ENCODE assay signal across 9 cellular contexts in the genomic region with DNA sequence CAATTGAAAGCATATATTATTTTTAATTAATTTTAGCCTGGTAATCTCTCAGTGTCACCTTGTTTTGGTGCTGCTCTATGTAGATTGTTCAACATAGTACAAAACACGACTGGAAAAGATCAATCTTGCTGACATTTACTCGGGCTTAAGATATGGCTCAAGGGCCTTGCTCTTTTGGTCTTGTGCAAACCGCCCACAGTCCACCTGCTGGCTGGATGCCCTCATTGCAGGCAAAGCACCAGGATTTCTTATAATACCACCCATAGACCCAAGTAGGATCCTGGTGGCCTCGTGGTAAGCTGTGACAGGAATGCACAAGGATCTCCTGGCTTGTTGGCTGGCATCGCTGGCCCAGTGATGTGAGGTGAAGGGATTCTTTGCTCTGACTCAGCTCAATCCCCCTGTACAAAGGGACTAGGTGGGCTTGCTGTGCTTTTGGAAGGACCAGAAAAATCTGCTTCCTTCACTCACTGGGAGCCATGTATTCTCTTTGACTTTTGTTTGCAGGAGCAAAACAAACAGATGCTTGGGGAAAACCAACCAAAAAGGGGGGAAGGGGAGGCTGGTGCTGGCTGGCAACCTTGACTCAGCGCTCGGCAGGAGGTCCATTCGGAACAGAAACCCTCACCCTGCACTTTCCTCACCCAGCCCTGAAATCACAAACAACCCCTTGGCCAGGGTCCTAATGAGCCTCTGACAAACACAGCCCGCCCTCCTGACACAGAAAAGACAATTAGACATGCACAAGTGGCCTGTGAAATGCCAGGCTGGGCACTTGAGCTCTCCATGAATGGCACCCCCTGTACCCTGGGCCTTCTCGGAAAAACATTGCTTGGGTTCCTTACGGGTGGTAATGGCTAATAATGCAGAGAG. TPM values are rescaled to one million over a fixed set of nuclear protein-coding genes. Genes with fewer than 3 reads are reported as not detected.
DNase-seq lines count a peak whose midpoint lies in the region; ATAC-seq, FAIRE-seq and TF ChIP-seq lines count a peak whose summit lies in the region.
"Had no signal": no experiment of that assay in that cellular context is flagged by ENCODE, and none has a peak within 500 bp of the region (broad histone marks: within the 10 kb centered on the region; RNA-seq: fewer than 3 reads in every experiment).

No MANE protein-coding gene starts in this region.

- no TSS peak for BruUV-seq in HepG2 (replicated peaks; lab: Mats Ljungman, UMichigan)

- H3K4me3 ChIP-seq in bronchial epithelial cell (ENCODE audit: low read depth, low read length) (no peak overlapping the region), HepG2 (replicated peaks in 1 of 3; ENCODE audit: insufficient read depth in 1 of 3, low read depth in 2 of 3, low read length in 3 of 3) (peak overlapping the region in 1 of 3 experiments; percentile 32; a peak in 1 of 6 replicates)

- H3K27me3 Mint-ChIP-seq in WTC11 (ENCODE audit: low read depth), result peaks cover 5% of the 10 kb centered on the region

- peaks cover 60% of the 10 kb centered on the region for H3K4me1 ChIP-seq in HepG2 (ENCODE audit: insufficient read depth, low read length)

- TF ChIP-seq EP300 in HepG2 (IDR thresholded peaks at IDR 0.05; ENCODE audit: low read depth in 2 of 2, low read length in 2 of 2), result 0 out of 4 replicates have a peak, but pooled peaks of 1 of the 2 experiments have one; percentile 23
- TF ChIP-seq EP300 in HepG2 (CRISPR knock-in tag; IDR thresholded peaks at IDR 0.05; ENCODE audit: borderline replicate concordance), result no peak

- TF ChIP-seq CTCF in WTC11 (IDR thresholded peaks at IDR 0.05), result peak; percentile 76
- peak; percentile 69 for TF ChIP-seq CTCF in bronchial epithelial cell (IDR thresholded peaks at IDR 0.05; ENCODE audit: insufficient read depth, low read length, severe bottlenecking)
- peak; percentile 81 for TF ChIP-seq CTCF in HepG2 (CRISPR knock-in tag; IDR thresholded peaks at IDR 0.05)

- CTCF ChIA-PET in WTC11 (lab: Charles Lee) (interaction anchor here (0.6 to 1.3 kb wide), 12 partner anchors 9 to 173 kb away, joined by 3 to 6 read pairs (median 4); no protein-coding TSS in a partner anchor), HepG2 (lab: Yijun Ruan, JAX; ENCODE audit: low intra/inter-chr PET ratio, low total read pairs) (interaction anchor here (1.0 to 2.2 kb wide), 5 partner anchors 9 to 130 kb away, joined by 3 to 24 read pairs (median 4); no protein-coding TSS in a partner anchor)

- peak; percentile 67 for TF ChIP-seq RAD21 in HepG2 (CRISPR knock-in tag; IDR thresholded peaks at IDR 0.05)

- DNase-seq in NCI-H2227 (lab: John Stamatoyannopoulos, UW; ENCODE audit: unreplicated experiment) (peak; percentile 34), NCI-H2227 treated with DMSO at 0.1 percent for 48 hours (lab: John Stamatoyannopoulos, UW) (no peak), NCI-H2171 treated with DMSO at 0.1 percent for 48 hours (lab: John Stamatoyannopoulos, UW) (peak; percentile 49), WTC11 (ENCODE audit: low spot score) (peak; percentile 84), bronchial epithelial cell (ENCODE audit: low read depth) (peak; percentile 48), HepG2 (ENCODE audit: low spot score) (peak; percentile 77)
- peak; percentile 57 for DNase-seq in stimulated activated CD8-positive, alpha-beta memory T cell treated with anti-CD3 and anti-CD28 coated beads, Interleukin-15, amount 100 ng/mL, for 24 hours (ENCODE audit: low read depth)

- no peaks in the 10 kb centered on the region for H3K79me2 ChIP-seq in HepG2 (ENCODE audit: insufficient read depth, low read length)

- H3K36me3 Mint-ChIP-seq in WTC11, result peaks cover 4% of the 10 kb centered on the region; the same call in 1 of the 2 replicates

- H3K9ac ChIP-seq in HepG2 (ENCODE audit: insufficient read depth, low read depth, low read length), result peak overlapping the region; percentile 23; the same call in 1 of the 2 replicates

- TF ChIP-seq POLR2A in HepG2 (IDR thresholded peaks at IDR 0.05; ENCODE audit: insufficient read depth in 1 of 2, low read depth in 2 of 2, low read length in 2 of 2), result no peak

- H3K27me3 ChIP-seq in bronchial epithelial cell (ENCODE audit: control insufficient read depth, insufficient read depth, low read length), result no peaks in the 10 kb centered on the region
- H3K27me3 ChIP-seq in HepG2 (ENCODE audit: control insufficient read depth in 1 of 2, insufficient read depth in 2 of 2, low read length in 2 of 2), result no peaks in the 10 kb centered on the region

- H3K36me3 ChIP-seq in bronchial epithelial cell (ENCODE audit: control insufficient read depth, insufficient read depth, low read length) (no peaks in the 10 kb centered on the region), HepG2 (replicated peaks in 1 of 2; ENCODE audit: control insufficient read depth in 1 of 2, insufficient read depth in 2 of 2, low read length in 2 of 2) (no peaks in the 10 kb centered on the region)

- H2AFZ ChIP-seq in HepG2 (ENCODE audit: low read length), result no peak overlapping the region

- H3K4me1 Mint-ChIP-seq in WTC11, result peaks cover 8% of the 10 kb centered on the region; the same call in 1 of the 2 replicates

- H3K9me3 ChIP-seq in HepG2 (ENCODE audit: low read length), result no peaks in the 10 kb centered on the region

- in situ Hi-C loops in HepG2 (cut with HindIII; ENCODE audit: extremely low pct_ligation_motif_present, low pct_unique_long_range_greater_than_20kb), result no loop called here

- H3K27ac Mint-ChIP-seq in WTC11, result no peak overlapping the region

- 29% methylated on average over 9 of the region's 11 CpGs for WGBS in HepG2 (ENCODE audit: low lambda C conversion rate)

- intact Hi-C loops in HepG2 (cut with micrococcal nuclease; ENCODE audit: unreplicated experiment), result loop anchor here (1.0 kb wide), 1 partner anchor 84 kb away; no protein-coding TSS in a partner anchor

- peak overlapping the region; percentile 42 for H3K27ac ChIP-seq in HepG2 (ENCODE audit: extremely low read length, insufficient read depth, low read length)

- H3K9me3 Mint-ChIP-seq in WTC11, result peaks cover 13% of the 10 kb centered on the region

- H3K4me2 ChIP-seq in HepG2 (ENCODE audit: low read depth, low read length), result peak overlapping the region; percentile 65

- ATAC-seq in WTC11, result peak; percentile 89
- peak; percentile 67 for ATAC-seq in HepG2
- no peak for ATAC-seq in HG03469 (IDR thresholded peaks at IDR 0.05; ENCODE audit: unreplicated experiment)

- POLR2A ChIA-PET in WTC11 (lab: Charles Lee), result interaction anchor here (0.8 kb wide), 1 partner anchor 57 kb away, joined by 3 read pairs; no protein-coding TSS in a partner anchor
- POLR2A ChIA-PET in HepG2 (lab: Yijun Ruan, JAX), result interaction anchor here (0.6 to 1.8 kb wide), 4 partner anchors 23 to 71 kb away, joined by 3 to 10 read pairs (median 6); a partner anchor contains a TSS

- H3K4me3 Mint-ChIP-seq in WTC11, result no peak overlapping the region

- FAIRE-seq in bronchial epithelial cell (lab: Jason Lieb, UNC), result no peak
- peak; percentile 87 for FAIRE-seq in HepG2 (lab: Jason Lieb, UNC)
- FAIRE-seq: A204.1 had no signal

- H4K20me1 ChIP-seq in HepG2 (ENCODE audit: insufficient read depth, low read length), result no peaks in the 10 kb centered on the region

RNA-seq across cellular contexts. Expression of a gene that starts 36.6 kb away (rescaled TPM):
- total RNA-seq in WTC11 (2021) (15.9 to 21.1 TPM (median 18.1 TPM) in 3 replicates), bronchial epithelial cell (7.2 and 8.4 TPM in 2 replicates), HepG2 (2016; rRNA removed; fragmentation: Illumina TruSeq; extraction: Trizol) (11.7 and 15.1 TPM in 2 replicates)
- 4.0 and 4.2 TPM in 2 replicates for total RNA-seq in HepG2 (2016; cell fraction: cytosol; rRNA removed; fragmentation: Illumina TruSeq; extraction: Trizol; ENCODE audit: low read depth)
- 11.7 and 14.4 TPM in 2 replicates for total RNA-seq in HepG2 (2016; cell fraction: insoluble cytoplasmic fraction; rRNA removed; fragmentation: Illumina TruSeq; extraction: Trizol)
- total RNA-seq in HepG2 (2016; cell fraction: membrane; rRNA removed; fragmentation: Illumina TruSeq; extraction: Trizol), result 9.8 and 10.7 TPM in 2 replicates
- total RNA-seq in HepG2 (2016; cell fraction: nucleus; rRNA removed; fragmentation: Illumina TruSeq; extraction: Trizol), result 10.8 and 11.7 TPM in 2 replicates
- polyA plus RNA-seq in HepG2 (2011; rRNA removed), result 11.9 and 14.4 TPM in 2 replicates
- 18.3 and 21.5 TPM in 2 replicates for polyA plus RNA-seq in HepG2 (2011; cell fraction: cytosol; rRNA removed)
- polyA plus RNA-seq in HepG2 (2011; cell fraction: nucleus; rRNA removed), result 15.4 and 17.5 TPM in 2 replicates
- polyA plus RNA-seq in HepG2 (2012), result 9.2 and 11.4 TPM in 2 replicates
- 3.0 and 3.1 TPM in 2 replicates for polyA plus RNA-seq in HepG2 (2016; cell fraction: cytosol; fragmentation: Illumina TruSeq; extraction: Trizol; ENCODE audit: low read depth)
- 11.2 and 12.0 TPM in 2 replicates for polyA plus RNA-seq in HepG2 (2016; cell fraction: insoluble cytoplasmic fraction; fragmentation: Illumina TruSeq; extraction: Trizol; ENCODE audit: low read depth)
- polyA plus RNA-seq in HepG2 (2016; cell fraction: membrane; fragmentation: Illumina TruSeq; extraction: Trizol; ENCODE audit: low read depth), result 6.4 and 7.0 TPM in 2 replicates
- polyA plus RNA-seq in HepG2 (2016; cell fraction: nucleus; fragmentation: Illumina TruSeq; extraction: Trizol; ENCODE audit: insufficient read depth, low read depth), result 11.4 and 12.6 TPM in 2 replicates
- polyA minus RNA-seq in HepG2 (2011; rRNA and poly(A)+ RNA removed; ENCODE audit: low replicate concordance), result 21.1 and 25.1 TPM in 2 replicates
- 9.8 and 9.9 TPM in 2 replicates for polyA minus RNA-seq in HepG2 (2011; cell fraction: cytosol; rRNA and poly(A)+ RNA removed)
- polyA minus RNA-seq in HepG2 (2011; cell fraction: nucleus; rRNA and poly(A)+ RNA removed), result 24.2 and 25.4 TPM in 2 replicates

RNA-seq across cellular contexts. Expression of a gene that starts 56.0 kb away (rescaled TPM):
- 5.1 to 5.3 TPM (median 5.2 TPM) in 3 replicates for total RNA-seq in WTC11 (2021)
- total RNA-seq in bronchial epithelial cell, result 0.26 and 0.38 TPM in 2 replicates
- 1.4 and 1.6 TPM in 2 replicates for total RNA-seq in HepG2 (2016; rRNA removed; fragmentation: Illumina TruSeq; extraction: Trizol)
- total RNA-seq in HepG2 (2016; cell fraction: cytosol; rRNA removed; fragmentation: Illumina TruSeq; extraction: Trizol; ENCODE audit: low read depth), result 0.71 and 0.91 TPM in 2 replicates
- 1.4 and 1.9 TPM in 2 replicates for total RNA-seq in HepG2 (2016; cell fraction: insoluble cytoplasmic fraction; rRNA removed; fragmentation: Illumina TruSeq; extraction: Trizol)
- 1.5 and 1.7 TPM in 2 replicates for total RNA-seq in HepG2 (2016; cell fraction: membrane; rRNA removed; fragmentation: Illumina TruSeq; extraction: Trizol)
- 0.99 and 1.1 TPM in 2 replicates for total RNA-seq in HepG2 (2016; cell fraction: nucleus; rRNA removed; fragmentation: Illumina TruSeq; extraction: Trizol)
- 4.2 and 8.9 TPM in 2 replicates for polyA plus RNA-seq in HepG2 (2011; rRNA removed)
- polyA plus RNA-seq in HepG2 (2011; cell fraction: cytosol; rRNA removed), result 4.3 and 4.7 TPM in 2 replicates
- 6.6 and 7.6 TPM in 2 replicates for polyA plus RNA-seq in HepG2 (2011; cell fraction: nucleus; rRNA removed)
- 2.1 and 6.2 TPM in 2 replicates for polyA plus RNA-seq in HepG2 (2012)
- 0.32 and 0.38 TPM in 2 replicates for polyA plus RNA-seq in HepG2 (2016; cell fraction: cytosol; fragmentation: Illumina TruSeq; extraction: Trizol; ENCODE audit: low read depth)
- 1.7 and 1.8 TPM in 2 replicates for polyA plus RNA-seq in HepG2 (2016; cell fraction: insoluble cytoplasmic fraction; fragmentation: Illumina TruSeq; extraction: Trizol; ENCODE audit: low read depth)
- 0.63 and 0.72 TPM in 2 replicates for polyA plus RNA-seq in HepG2 (2016; cell fraction: membrane; fragmentation: Illumina TruSeq; extraction: Trizol; ENCODE audit: low read depth)
- 2.7 and 3.4 TPM in 2 replicates for polyA plus RNA-seq in HepG2 (2016; cell fraction: nucleus; fragmentation: Illumina TruSeq; extraction: Trizol; ENCODE audit: insufficient read depth, low read depth)
- 3.9 and 12.1 TPM in 2 replicates for polyA minus RNA-seq in HepG2 (2011; rRNA and poly(A)+ RNA removed; ENCODE audit: low replicate concordance)
- 6.2 and 6.6 TPM in 2 replicates for polyA minus RNA-seq in HepG2 (2011; cell fraction: cytosol; rRNA and poly(A)+ RNA removed)
- 1.7 and 3.1 TPM in 2 replicates for polyA minus RNA-seq in HepG2 (2011; cell fraction: nucleus; rRNA and poly(A)+ RNA removed)
